ENCODE assay signal across 2 cellular contexts in genomic region chr13:59747529-59747928, GRCh38.
TF ChIP-seq lines count a peak whose summit lies in the region.

No MANE protein-coding gene starts in this region.

TF ChIP-seq in K562, 482 proteins besides CTCF, POLR2A, EP300 and RAD21 (continued from another document):
- TF ChIP-seq, protein P1, sequence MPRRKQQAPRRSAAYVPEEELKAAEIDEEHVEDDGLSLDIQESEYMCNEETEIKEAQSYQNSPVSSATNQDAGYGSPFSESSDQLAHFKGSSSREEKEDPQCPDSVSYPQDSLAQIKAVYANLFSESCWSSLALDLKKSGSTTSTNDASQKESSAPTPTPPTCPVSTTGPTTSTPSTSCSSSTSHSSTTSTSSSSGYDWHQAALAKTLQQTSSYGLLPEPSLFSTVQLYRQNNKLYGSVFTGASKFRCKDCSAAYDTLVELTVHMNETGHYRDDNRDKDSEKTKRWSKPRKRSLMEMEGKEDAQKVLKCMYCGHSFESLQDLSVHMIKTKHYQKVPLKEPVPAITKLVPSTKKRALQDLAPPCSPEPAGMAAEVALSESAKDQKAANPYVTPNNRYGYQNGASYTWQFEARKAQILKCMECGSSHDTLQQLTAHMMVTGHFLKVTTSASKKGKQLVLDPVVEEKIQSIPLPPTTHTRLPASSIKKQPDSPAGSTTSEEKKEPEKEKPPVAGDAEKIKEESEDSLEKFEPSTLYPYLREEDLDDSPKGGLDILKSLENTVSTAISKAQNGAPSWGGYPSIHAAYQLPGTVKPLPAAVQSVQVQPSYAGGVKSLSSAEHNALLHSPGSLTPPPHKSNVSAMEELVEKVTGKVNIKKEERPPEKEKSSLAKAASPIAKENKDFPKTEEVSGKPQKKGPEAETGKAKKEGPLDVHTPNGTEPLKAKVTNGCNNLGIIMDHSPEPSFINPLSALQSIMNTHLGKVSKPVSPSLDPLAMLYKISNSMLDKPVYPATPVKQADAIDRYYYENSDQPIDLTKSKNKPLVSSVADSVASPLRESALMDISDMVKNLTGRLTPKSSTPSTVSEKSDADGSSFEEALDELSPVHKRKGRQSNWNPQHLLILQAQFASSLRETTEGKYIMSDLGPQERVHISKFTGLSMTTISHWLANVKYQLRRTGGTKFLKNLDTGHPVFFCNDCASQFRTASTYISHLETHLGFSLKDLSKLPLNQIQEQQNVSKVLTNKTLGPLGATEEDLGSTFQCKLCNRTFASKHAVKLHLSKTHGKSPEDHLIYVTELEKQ (CRISPR knock-in tag; IDR thresholded peaks at IDR 0.05) = no peak
- no peak for TF ChIP-seq ARNT (IDR thresholded peaks at IDR 0.05)
- no peak for TF ChIP-seq MEF2D (tag; conservative IDR thresholded peaks at IDR 0.05; ENCODE audit: low read depth)
- TF ChIP-seq, protein P2, sequence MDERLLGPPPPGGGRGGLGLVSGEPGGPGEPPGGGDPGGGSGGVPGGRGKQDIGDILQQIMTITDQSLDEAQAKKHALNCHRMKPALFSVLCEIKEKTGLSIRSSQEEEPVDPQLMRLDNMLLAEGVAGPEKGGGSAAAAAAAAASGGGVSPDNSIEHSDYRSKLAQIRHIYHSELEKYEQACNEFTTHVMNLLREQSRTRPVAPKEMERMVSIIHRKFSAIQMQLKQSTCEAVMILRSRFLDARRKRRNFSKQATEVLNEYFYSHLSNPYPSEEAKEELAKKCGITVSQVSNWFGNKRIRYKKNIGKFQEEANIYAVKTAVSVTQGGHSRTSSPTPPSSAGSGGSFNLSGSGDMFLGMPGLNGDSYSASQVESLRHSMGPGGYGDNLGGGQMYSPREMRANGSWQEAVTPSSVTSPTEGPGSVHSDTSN (CRISPR knock-in tag; IDR thresholded peaks at IDR 0.05; ENCODE audit: low read depth) = no peak
- TF ChIP-seq, protein P2 (tag; conservative IDR thresholded peaks at IDR 0.05; ENCODE audit: low read depth) = 0 out of 2 replicates have a peak, but pooled peaks have one; percentile 28
- no peak for TF ChIP-seq EGR1 (conservative IDR thresholded peaks at IDR 0.05)
- no peak for TF ChIP-seq ZNF445 (CRISPR knock-in tag; IDR thresholded peaks at IDR 0.05; ENCODE audit: low read depth)
- TF ChIP-seq ZNF197 (CRISPR knock-in tag; IDR thresholded peaks at IDR 0.05; ENCODE audit: low read depth) = no peak
- TF ChIP-seq GTF2F1 (IDR thresholded peaks at IDR 0.05; ENCODE audit: low read depth, low read length) = no peak
- peak; percentile 62 for TF ChIP-seq PKNOX1 (IDR thresholded peaks at IDR 0.05)
- no peak for TF ChIP-seq ZNF175 (CRISPR knock-in tag; IDR thresholded peaks at IDR 0.05; ENCODE audit: low read depth)
- TF ChIP-seq NEUROD1 (IDR thresholded peaks at IDR 0.05; ENCODE audit: borderline replicate concordance, low read depth, low read length, partially characterized antibody) = no peak
- TF ChIP-seq PHF20 (IDR thresholded peaks at IDR 0.05; ENCODE audit: partially characterized antibody) = no peak
- no peak for TF ChIP-seq ZNF23 (CRISPR knock-in tag; IDR thresholded peaks at IDR 0.05)
- no peak for TF ChIP-seq ZKSCAN8 (CRISPR knock-in tag; IDR thresholded peaks at IDR 0.05)
- no peak for TF ChIP-seq ZNF76 (CRISPR knock-in tag; IDR thresholded peaks at IDR 0.05; ENCODE audit: borderline replicate concordance)
- no peak for TF ChIP-seq MCM7 (IDR thresholded peaks at IDR 0.05)

TF ChIP-seq in WTC11, 78 proteins besides CTCF, POLR2A, EP300 and RAD21 (continued from another document):
- TF ChIP-seq ZNF425 (CRISPR knock-in tag; conservative IDR thresholded peaks at IDR 0.05) = no peak
- TF ChIP-seq, protein P3, sequence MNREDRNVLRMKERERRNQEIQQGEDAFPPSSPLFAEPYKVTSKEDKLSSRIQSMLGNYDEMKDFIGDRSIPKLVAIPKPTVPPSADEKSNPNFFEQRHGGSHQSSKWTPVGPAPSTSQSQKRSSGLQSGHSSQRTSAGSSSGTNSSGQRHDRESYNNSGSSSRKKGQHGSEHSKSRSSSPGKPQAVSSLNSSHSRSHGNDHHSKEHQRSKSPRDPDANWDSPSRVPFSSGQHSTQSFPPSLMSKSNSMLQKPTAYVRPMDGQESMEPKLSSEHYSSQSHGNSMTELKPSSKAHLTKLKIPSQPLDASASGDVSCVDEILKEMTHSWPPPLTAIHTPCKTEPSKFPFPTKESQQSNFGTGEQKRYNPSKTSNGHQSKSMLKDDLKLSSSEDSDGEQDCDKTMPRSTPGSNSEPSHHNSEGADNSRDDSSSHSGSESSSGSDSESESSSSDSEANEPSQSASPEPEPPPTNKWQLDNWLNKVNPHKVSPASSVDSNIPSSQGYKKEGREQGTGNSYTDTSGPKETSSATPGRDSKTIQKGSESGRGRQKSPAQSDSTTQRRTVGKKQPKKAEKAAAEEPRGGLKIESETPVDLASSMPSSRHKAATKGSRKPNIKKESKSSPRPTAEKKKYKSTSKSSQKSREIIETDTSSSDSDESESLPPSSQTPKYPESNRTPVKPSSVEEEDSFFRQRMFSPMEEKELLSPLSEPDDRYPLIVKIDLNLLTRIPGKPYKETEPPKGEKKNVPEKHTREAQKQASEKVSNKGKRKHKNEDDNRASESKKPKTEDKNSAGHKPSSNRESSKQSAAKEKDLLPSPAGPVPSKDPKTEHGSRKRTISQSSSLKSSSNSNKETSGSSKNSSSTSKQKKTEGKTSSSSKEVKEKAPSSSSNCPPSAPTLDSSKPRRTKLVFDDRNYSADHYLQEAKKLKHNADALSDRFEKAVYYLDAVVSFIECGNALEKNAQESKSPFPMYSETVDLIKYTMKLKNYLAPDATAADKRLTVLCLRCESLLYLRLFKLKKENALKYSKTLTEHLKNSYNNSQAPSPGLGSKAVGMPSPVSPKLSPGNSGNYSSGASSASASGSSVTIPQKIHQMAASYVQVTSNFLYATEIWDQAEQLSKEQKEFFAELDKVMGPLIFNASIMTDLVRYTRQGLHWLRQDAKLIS (CRISPR knock-in tag; IDR thresholded peaks at IDR 0.05; ENCODE audit: borderline replicate concordance) = no peak
- TF ChIP-seq NFE2L1 (CRISPR knock-in tag; IDR thresholded peaks at IDR 0.05) = no peak
- no peak for TF ChIP-seq CREB1 (CRISPR knock-in tag; IDR thresholded peaks at IDR 0.05)
- no peak for TF ChIP-seq PRRX2 (CRISPR knock-in tag; IDR thresholded peaks at IDR 0.05)
- no peak for TF ChIP-seq KAT7 (CRISPR knock-in tag; IDR thresholded peaks at IDR 0.05; ENCODE audit: borderline replicate concordance)
- no peak for TF ChIP-seq CBFB (CRISPR knock-in tag; IDR thresholded peaks at IDR 0.05; ENCODE audit: low read depth)
- TF ChIP-seq E2F5 (CRISPR knock-in tag; IDR thresholded peaks at IDR 0.05) = no peak
- TF ChIP-seq, protein P4, sequence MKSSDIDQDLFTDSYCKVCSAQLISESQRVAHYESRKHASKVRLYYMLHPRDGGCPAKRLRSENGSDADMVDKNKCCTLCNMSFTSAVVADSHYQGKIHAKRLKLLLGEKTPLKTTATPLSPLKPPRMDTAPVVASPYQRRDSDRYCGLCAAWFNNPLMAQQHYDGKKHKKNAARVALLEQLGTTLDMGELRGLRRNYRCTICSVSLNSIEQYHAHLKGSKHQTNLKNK (CRISPR knock-in tag; IDR thresholded peaks at IDR 0.05) = no peak
- TF ChIP-seq TEAD1 (CRISPR knock-in tag; IDR thresholded peaks at IDR 0.05) = no peak
- TF ChIP-seq, protein P5, sequence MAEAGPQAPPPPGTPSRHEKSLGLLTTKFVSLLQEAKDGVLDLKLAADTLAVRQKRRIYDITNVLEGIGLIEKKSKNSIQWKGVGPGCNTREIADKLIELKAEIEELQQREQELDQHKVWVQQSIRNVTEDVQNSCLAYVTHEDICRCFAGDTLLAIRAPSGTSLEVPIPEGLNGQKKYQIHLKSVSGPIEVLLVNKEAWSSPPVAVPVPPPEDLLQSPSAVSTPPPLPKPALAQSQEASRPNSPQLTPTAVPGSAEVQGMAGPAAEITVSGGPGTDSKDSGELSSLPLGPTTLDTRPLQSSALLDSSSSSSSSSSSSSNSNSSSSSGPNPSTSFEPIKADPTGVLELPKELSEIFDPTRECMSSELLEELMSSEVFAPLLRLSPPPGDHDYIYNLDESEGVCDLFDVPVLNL (CRISPR knock-in tag; IDR thresholded peaks at IDR 0.05; ENCODE audit: borderline replicate concordance, low read depth) = no peak
- no peak for TF ChIP-seq JAZF1 (CRISPR knock-in tag; IDR thresholded peaks at IDR 0.05)
- TF ChIP-seq ERG (CRISPR knock-in tag; IDR thresholded peaks at IDR 0.05) = no peak
- TF ChIP-seq NR3C1 (CRISPR knock-in tag; conservative IDR thresholded peaks at IDR 0.05; ENCODE audit: low read depth) = no peak
